8 cellular contexts compared by ENCODE assay signal in the genomic region with DNA sequence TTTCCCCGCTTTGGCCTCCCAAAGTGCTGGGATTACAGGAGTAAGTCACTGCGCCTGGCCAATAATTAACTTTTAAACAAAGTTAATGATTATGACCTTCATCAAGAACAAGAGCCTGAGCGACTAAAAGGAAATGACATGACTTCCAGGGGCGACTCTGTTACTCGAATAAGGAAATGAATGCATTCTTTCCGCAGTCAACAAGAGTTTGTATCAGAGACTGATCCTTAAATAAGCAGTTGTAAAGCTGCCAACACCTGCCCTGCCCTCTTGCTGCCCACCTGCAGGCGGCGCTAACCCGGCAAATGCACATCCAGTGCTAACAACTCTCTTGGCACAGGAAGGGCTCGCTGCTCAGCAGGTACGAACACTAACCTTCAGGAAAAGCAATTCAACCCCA. TPM values are rescaled to one million over a fixed set of nuclear protein-coding genes. Genes with fewer than 3 reads are reported as not detected.
A peak's percentile ranks its signal among the peaks of the same experiment; 100 is the strongest.
DNase-seq lines count a peak whose midpoint lies in the region; ATAC-seq and TF ChIP-seq lines count a peak whose summit lies in the region.

No MANE protein-coding gene starts in this region.

- TF ChIP-seq CTCF in GM12874 (IDR thresholded peaks at IDR 0.05; ENCODE audit: insufficient read depth, low read depth, low read length) (peak; percentile 38; the same call in 1 of the 2 replicates), chondrocyte (IDR thresholded peaks at IDR 0.05) (peak; percentile 52)

- H3K27ac Mint-ChIP-seq in chondrocyte (ENCODE audit: unreplicated experiment), result no peak overlapping the region

- peak; percentile 66 for DNase-seq in 8988T
- peak; percentile 52 for DNase-seq in chondrocyte (ENCODE audit: low spot score)
- peak; percentile 82 for DNase-seq in left kidney (ENCODE audit: low read depth, low spot score)
- no peak for DNase-seq in C1 segment of cervical spinal cord (lab: John Stamatoyannopoulos, UW)
- DNase-seq in NCI-H345 treated with DMSO at 0.1 percent for 48 hours (lab: John Stamatoyannopoulos, UW; ENCODE audit: unreplicated experiment), result no peak
- DNase-seq in SW480 (ENCODE audit: low spot score), result no peak

- H3K36me3 Mint-ChIP-seq in chondrocyte (ENCODE audit: low read depth), result peaks cover 46% of the 10 kb centered on the region

- H3K9me3 Mint-ChIP-seq in chondrocyte (ENCODE audit: low read depth), result no peaks in the 10 kb centered on the region

- ATAC-seq in GM21576 (IDR thresholded peaks at IDR 0.05; ENCODE audit: unreplicated experiment), result no peak

- H3K4me3 Mint-ChIP-seq in chondrocyte (ENCODE audit: unreplicated experiment), result no peak overlapping the region

- H3K4me1 Mint-ChIP-seq in chondrocyte (ENCODE audit: low read depth), result peaks cover 43% of the 10 kb centered on the region

- H3K27me3 Mint-ChIP-seq in chondrocyte (ENCODE audit: low read depth), result no peaks in the 10 kb centered on the region

RNA-seq across cellular contexts. Expression of gene WDR1, which starts 27.3 kb away (rescaled TPM):
- 312 to 483 TPM (median 462 TPM) in 3 replicates for total RNA-seq in chondrocyte

Comparison
In these comparisons a context has a peak if more than half of its experiments do, and no peak if none do; other contexts are left out.
1. DNase-seq: peak in 8988T (single experiment), chondrocyte (single experiment) and left kidney (single experiment); none in C1 segment of cervical spinal cord (0 of 14), NCI-H345 treated with DMSO at 0.1 percent for 48 hours (single experiment) and SW480 (single experiment).